In genomic region chr19:12796146-12797071, GRCh38 we compare ENCODE assay signal across 8 cellular contexts. TPM values are rescaled to one million over a fixed set of nuclear protein-coding genes. Genes with fewer than 3 reads are reported as not detected.
DNase-seq lines count a peak whose midpoint lies in the region; ATAC-seq, FAIRE-seq and TF ChIP-seq lines count a peak whose summit lies in the region.

No MANE protein-coding gene starts in this region.

- H3K27ac Mint-ChIP-seq in dendritic cell treated with granulocyte-macrophage colony-stimulating factor and Interleukin-4, amounts not matched to agents 40 ng/mL and 50 ng/mL, for 4 days, result no peak overlapping the region

- TF ChIP-seq POLR2A in H54 (IDR thresholded peaks at IDR 0.05; ENCODE audit: low read depth, low read length) (no peak), right lobe of liver (IDR thresholded peaks at IDR 0.05) (peak; percentile 21)

- H3K4me1 ChIP-seq in right lobe of liver, result peaks cover 0 to 17% (median 8%) of the 10 kb centered on the region in 4 donors

- peak overlapping the region; percentile 70 for H3K4me3 Mint-ChIP-seq in dendritic cell treated with granulocyte-macrophage colony-stimulating factor and Interleukin-4, amounts not matched to agents 40 ng/mL and 50 ng/mL, for 4 days

- DNase-seq in AG08395 (ENCODE audit: low spot score), result peak; percentile 66
- no peak for DNase-seq in H54 (ENCODE audit: insufficient read length, low spot score)
- peak; percentile 50 to 76 for DNase-seq in NCI-H526 (lab: John Stamatoyannopoulos, UW)
- peak; percentile 83 for DNase-seq in activated CD4-positive, alpha-beta T cell treated with anti-CD3 and anti-CD28 coated beads for 48 hours
- peak; percentile 77 to 80 (median 78) for DNase-seq in right lobe of liver
- DNase-seq in stimulated activated CD8-positive, alpha-beta memory T cell treated with anti-CD3 and anti-CD28 coated beads, Interleukin-12 subunit alpha, Interleukin-12 subunit beta, amount 100 ng/mL, for 4 hours (ENCODE audit: low read depth), result peak; percentile 55

- H3K36me3 Mint-ChIP-seq in dendritic cell treated with granulocyte-macrophage colony-stimulating factor and Interleukin-4, amounts not matched to agents 40 ng/mL and 50 ng/mL, for 4 days (ENCODE audit: low read depth), result peaks cover 52% of the 10 kb centered on the region

- 6% methylated on average over 14 of the region's 18 CpGs for WGBS in right lobe of liver (ENCODE audit: insufficient coverage, low coverage, low lambda C conversion rate, missing lambda C conversion rate)

- H3K4me3 ChIP-seq in right lobe of liver, result no peak overlapping the region

- peaks cover 0 to 9% (median 3%) of the 10 kb centered on the region in 4 donors for H3K36me3 ChIP-seq in right lobe of liver

- no peaks in the 10 kb centered on the region for H3K9me3 ChIP-seq in right lobe of liver

- peaks cover 8% of the 10 kb centered on the region for H3K27me3 Mint-ChIP-seq in dendritic cell treated with granulocyte-macrophage colony-stimulating factor and Interleukin-4, amounts not matched to agents 40 ng/mL and 50 ng/mL, for 4 days

- H3K4me1 Mint-ChIP-seq in dendritic cell treated with granulocyte-macrophage colony-stimulating factor and Interleukin-4, amounts not matched to agents 40 ng/mL and 50 ng/mL, for 4 days (ENCODE audit: low read depth), result peaks cover 39% of the 10 kb centered on the region

- peak; percentile 83 to 97 (median 89) for TF ChIP-seq CTCF in right lobe of liver (IDR thresholded peaks at IDR 0.05)

- ATAC-seq in right lobe of liver (peak; percentile 11 to 40 (median 34)), GM19452 (IDR thresholded peaks at IDR 0.05; ENCODE audit: unreplicated experiment) (no peak)

- FAIRE-seq in H54 (lab: Jason Lieb, UNC), result peak; percentile 38

- no peaks in the 10 kb centered on the region for H3K27me3 ChIP-seq in right lobe of liver

- H3K27ac ChIP-seq in right lobe of liver, result peak overlapping the region in 1 of 3 donors; percentile 20

- H3K9me3 Mint-ChIP-seq in dendritic cell treated with granulocyte-macrophage colony-stimulating factor and Interleukin-4, amounts not matched to agents 40 ng/mL and 50 ng/mL, for 4 days, result no peaks in the 10 kb centered on the region

- intact Hi-C loops in dendritic cell treated with granulocyte-macrophage colony-stimulating factor and Interleukin-4, amounts not matched to agents 40 ng/mL and 50 ng/mL, for 4 days (cut with micrococcal nuclease), result loop anchor here (1.0 kb wide), 2 partner anchors 19 to 36 kb away; no protein-coding TSS in a partner anchor
- intact Hi-C loops in right lobe of liver (cut with DNase I), result no loop called here

RNA-seq across cellular contexts. Expression of gene JUNB, which starts 5.1 kb away (rescaled TPM):
- 100 to 1,000 TPM in 2 of 6 experiments, 10 to 100 TPM in 4; 10.2 to 378 (median 66.0) TPM for total RNA-seq in right lobe of liver

RNA-seq across cellular contexts. Expression of gene PRDX2, which starts 5.2 kb away (rescaled TPM):
- 100 to 1,000 TPM; 164 to 466 (median 202) TPM for total RNA-seq in right lobe of liver

RNA-seq across cellular contexts. Expression of gene THSD8, which starts 5.5 kb away (rescaled TPM):
- 1 to 10 TPM in 3 of 6 experiments, under 1 TPM in 2, not detected in 1; 0.62 to 2.0 (median 1.2) TPM for total RNA-seq in right lobe of liver

RNA-seq across cellular contexts. Expression of gene RNASEH2A, which starts 10.0 kb away (rescaled TPM):
- 1 to 10 TPM; 2.1 to 7.1 (median 3.7) TPM for total RNA-seq in right lobe of liver

RNA-seq across cellular contexts. Expression of gene HOOK2, which starts 21.1 kb away (rescaled TPM):
- total RNA-seq in right lobe of liver, result 10 to 100 TPM; 16.6 to 34.5 (median 17.6) TPM
